Comparison of ENCODE assay signal across 9 cellular contexts in genomic region chr19:50325310-50326100, GRCh38. TPM values are rescaled to one million over a fixed set of nuclear protein-coding genes. Genes with fewer than 3 reads are reported as not detected.
A peak's percentile ranks its signal among the peaks of the same experiment; 100 is the strongest.
DNase-seq lines count a peak whose midpoint lies in the region; ATAC-seq and TF ChIP-seq lines count a peak whose summit lies in the region.
"Had no signal": no experiment of that assay in that cellular context is flagged by ENCODE, and none has a peak within 500 bp of the region (broad histone marks: within the 10 kb centered on the region; RNA-seq: fewer than 3 reads in every experiment).

No MANE protein-coding gene starts in this region.

- H3K27ac ChIP-seq in caudate nucleus (ENCODE audit: low read depth, low read length) (no peak overlapping the region), left lung (no peak overlapping the region)

- no peak for TF ChIP-seq CTCF in WTC11 (IDR thresholded peaks at IDR 0.05)
- no peak for TF ChIP-seq CTCF in left lung (IDR thresholded peaks at IDR 0.05)

- DNase-seq in DMS 273 (lab: John Stamatoyannopoulos, UW; ENCODE audit: unreplicated experiment) = peak; percentile 89
- no peak for DNase-seq in DMS 273 treated with DMSO at 0.1 percent for 48 hours (lab: John Stamatoyannopoulos, UW)
- DNase-seq in NCI-H2196 (lab: John Stamatoyannopoulos, UW; ENCODE audit: unreplicated experiment) = peak; percentile 98
- peak; percentile 97 for DNase-seq in WTC11 (ENCODE audit: low spot score)
- DNase-seq in caudate nucleus (lab: John Stamatoyannopoulos, UW) = peak in 54 of 61 donors; percentile 10 to 83 (median 51)
- peak; percentile 64 to 89 for DNase-seq in left lung
- peak; percentile 40 for DNase-seq in stimulated activated CD8-positive, alpha-beta memory T cell treated with anti-CD3 and anti-CD28 coated beads, Interleukin-12 subunit alpha, Interleukin-12 subunit beta, amount 100 ng/mL, for 1 hour (ENCODE audit: low read depth)

- peak overlapping the region in 1 of 2 donors; percentile 26 for H3K4me3 ChIP-seq in left lung

- H3K27me3 ChIP-seq in left lung = peaks cover 11 to 65% of the 10 kb centered on the region in 2 donors

- intact Hi-C loops in left lung (cut with DNase I) = no loop called here

- H3K36me3 ChIP-seq in left lung = no peaks in the 10 kb centered on the region

- peaks cover 0 to 43% of the 10 kb centered on the region in 2 donors for H3K4me1 ChIP-seq in left lung

- no peaks in the 10 kb centered on the region for H3K9me3 ChIP-seq in left lung

- CTCF ChIA-PET in WTC11 (lab: Charles Lee) = interaction anchor here (0.7 to 2.5 kb wide), 16 partner anchors 10 to 403 kb away, joined by 3 to 32 read pairs (median 4); no protein-coding TSS in a partner anchor

- H3K27me3 Mint-ChIP-seq in WTC11 (ENCODE audit: low read depth) = peaks cover 36% of the 10 kb centered on the region

- ATAC-seq in WTC11 (peak; percentile 9), left lung (peak; percentile 58), HG03025 (IDR thresholded peaks at IDR 0.05; ENCODE audit: low FRiP score, unreplicated experiment) (no peak)

- POLR2A ChIA-PET in WTC11 (lab: Charles Lee) = interaction anchor here (0.6 to 1.5 kb wide), 6 partner anchors 8 to 91 kb away, joined by 3 to 21 read pairs (median 8); no protein-coding TSS in a partner anchor

- peaks cover 8% of the 10 kb centered on the region for H3K36me3 Mint-ChIP-seq in WTC11

- H3K4me1 Mint-ChIP-seq in WTC11 = peaks cover 46% of the 10 kb centered on the region

- H3K27ac Mint-ChIP-seq in WTC11 = peak overlapping the region; percentile 88; the same call in 1 of the 2 replicates

- peak overlapping the region; percentile 84 for H3K4me3 Mint-ChIP-seq in WTC11

- H3K9me3 Mint-ChIP-seq in WTC11 = no peaks in the 10 kb centered on the region

TF ChIP-seq in WTC11, 78 proteins besides CTCF, POLR2A, EP300 and RAD21 (continues in another document):
- TF ChIP-seq NR2C2 (CRISPR knock-in tag; IDR thresholded peaks at IDR 0.05) (no peak), ZNF423 (CRISPR knock-in tag; IDR thresholded peaks at IDR 0.05) (no peak), GTF2I (CRISPR knock-in tag; conservative IDR thresholded peaks at IDR 0.05) (no peak), JAZF1 (CRISPR knock-in tag; IDR thresholded peaks at IDR 0.05) (no peak), HMGA2 (CRISPR knock-in tag; IDR thresholded peaks at IDR 0.05) (no peak), SMAD3 (CRISPR knock-in tag; IDR thresholded peaks at IDR 0.05; ENCODE audit: borderline replicate concordance) (peak; percentile 75; the same call in 1 of the 2 replicates), PRRX2 (CRISPR knock-in tag; IDR thresholded peaks at IDR 0.05) (no peak), FOXP1 (CRISPR knock-in tag; IDR thresholded peaks at IDR 0.05; ENCODE audit: borderline replicate concordance) (peak; percentile 79; the same call in 1 of the 2 replicates), ZNF532 (CRISPR knock-in tag; IDR thresholded peaks at IDR 0.05; ENCODE audit: borderline replicate concordance) (no peak), NR1H2 (CRISPR knock-in tag; IDR thresholded peaks at IDR 0.05) (no peak), CBFB (CRISPR knock-in tag; IDR thresholded peaks at IDR 0.05; ENCODE audit: low read depth) (peak; percentile 94; the same call in 1 of the 2 replicates), NFE2L1 (CRISPR knock-in tag; IDR thresholded peaks at IDR 0.05) (0 out of 2 replicates have a peak, but pooled peaks have one; percentile 70), TEAD1 (CRISPR knock-in tag; IDR thresholded peaks at IDR 0.05) (peak; percentile 97), HMGXB4 (CRISPR knock-in tag; IDR thresholded peaks at IDR 0.05) (no peak)
- TF ChIP-seq, protein P1, sequence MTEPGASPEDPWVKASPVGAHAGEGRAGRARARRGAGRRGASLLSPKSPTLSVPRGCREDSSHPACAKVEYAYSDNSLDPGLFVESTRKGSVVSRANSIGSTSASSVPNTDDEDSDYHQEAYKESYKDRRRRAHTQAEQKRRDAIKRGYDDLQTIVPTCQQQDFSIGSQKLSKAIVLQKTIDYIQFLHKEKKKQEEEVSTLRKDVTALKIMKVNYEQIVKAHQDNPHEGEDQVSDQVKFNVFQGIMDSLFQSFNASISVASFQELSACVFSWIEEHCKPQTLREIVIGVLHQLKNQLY (CRISPR knock-in tag; IDR thresholded peaks at IDR 0.05) = no peak
- TF ChIP-seq, protein P2, sequence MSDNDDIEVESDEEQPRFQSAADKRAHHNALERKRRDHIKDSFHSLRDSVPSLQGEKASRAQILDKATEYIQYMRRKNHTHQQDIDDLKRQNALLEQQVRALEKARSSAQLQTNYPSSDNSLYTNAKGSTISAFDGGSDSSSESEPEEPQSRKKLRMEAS (CRISPR knock-in tag; IDR thresholded peaks at IDR 0.05) = peak; percentile 66
- TF ChIP-seq, protein P3, sequence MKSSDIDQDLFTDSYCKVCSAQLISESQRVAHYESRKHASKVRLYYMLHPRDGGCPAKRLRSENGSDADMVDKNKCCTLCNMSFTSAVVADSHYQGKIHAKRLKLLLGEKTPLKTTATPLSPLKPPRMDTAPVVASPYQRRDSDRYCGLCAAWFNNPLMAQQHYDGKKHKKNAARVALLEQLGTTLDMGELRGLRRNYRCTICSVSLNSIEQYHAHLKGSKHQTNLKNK (CRISPR knock-in tag; IDR thresholded peaks at IDR 0.05) = no peak
- TF ChIP-seq, protein P4, sequence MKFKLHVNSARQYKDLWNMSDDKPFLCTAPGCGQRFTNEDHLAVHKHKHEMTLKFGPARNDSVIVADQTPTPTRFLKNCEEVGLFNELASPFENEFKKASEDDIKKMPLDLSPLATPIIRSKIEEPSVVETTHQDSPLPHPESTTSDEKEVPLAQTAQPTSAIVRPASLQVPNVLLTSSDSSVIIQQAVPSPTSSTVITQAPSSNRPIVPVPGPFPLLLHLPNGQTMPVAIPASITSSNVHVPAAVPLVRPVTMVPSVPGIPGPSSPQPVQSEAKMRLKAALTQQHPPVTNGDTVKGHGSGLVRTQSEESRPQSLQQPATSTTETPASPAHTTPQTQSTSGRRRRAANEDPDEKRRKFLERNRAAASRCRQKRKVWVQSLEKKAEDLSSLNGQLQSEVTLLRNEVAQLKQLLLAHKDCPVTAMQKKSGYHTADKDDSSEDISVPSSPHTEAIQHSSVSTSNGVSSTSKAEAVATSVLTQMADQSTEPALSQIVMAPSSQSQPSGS (CRISPR knock-in tag; IDR thresholded peaks at IDR 0.05; ENCODE audit: borderline replicate concordance, low read depth) = no peak

RNA-seq across cellular contexts. Expression of gene KCNC3, which starts 3.7 kb away (rescaled TPM):
- 8.5 to 10.1 TPM (median 10.0 TPM) in 3 replicates for total RNA-seq in WTC11 (2021)
- 10 to 100 TPM in 1 of 2 donors, 1 to 10 TPM in 1; 8.5 to 14.7 TPM for total RNA-seq in left lung
- total RNA-seq: bronchial epithelial cell had no signal

RNA-seq across cellular contexts. Expression of gene NAPSA, which starts 39.9 kb away (rescaled TPM):
- 2.4 to 3.1 TPM (median 2.7 TPM) in 3 replicates for total RNA-seq in WTC11 (2021)
- total RNA-seq in left lung = 1,000 to 10,000 TPM; 1,284 to 3,296 TPM

RNA-seq across cellular contexts. Expression of gene NR1H2, which starts 50.8 kb away (rescaled TPM):
- total RNA-seq in WTC11 (2021) (40.5 to 45.8 TPM (median 41.0 TPM) in 3 replicates), left lung (10 to 100 TPM; 77.9 to 78.4 TPM)

RNA-seq across cellular contexts. Expression of gene POLD1, which starts 58.6 kb away (rescaled TPM):
- total RNA-seq in WTC11 (2021) (163 to 179 TPM (median 178 TPM) in 3 replicates), left lung (10 to 100 TPM; 38.3 to 58.3 TPM)

Comparison
In these comparisons a context has a peak if more than half of its experiments do, and no peak if none do; other contexts are left out.
1. RNA of gene NAPSA, which starts 39.9 kb away (total RNA-seq): 1,284 to 3,296 TPM in left lung; 2.4 to 3.1 TPM in WTC11; every median in the first group is over 100 times any median in the second.